1 cellular context compared by ENCODE assay signal in the genomic region with DNA sequence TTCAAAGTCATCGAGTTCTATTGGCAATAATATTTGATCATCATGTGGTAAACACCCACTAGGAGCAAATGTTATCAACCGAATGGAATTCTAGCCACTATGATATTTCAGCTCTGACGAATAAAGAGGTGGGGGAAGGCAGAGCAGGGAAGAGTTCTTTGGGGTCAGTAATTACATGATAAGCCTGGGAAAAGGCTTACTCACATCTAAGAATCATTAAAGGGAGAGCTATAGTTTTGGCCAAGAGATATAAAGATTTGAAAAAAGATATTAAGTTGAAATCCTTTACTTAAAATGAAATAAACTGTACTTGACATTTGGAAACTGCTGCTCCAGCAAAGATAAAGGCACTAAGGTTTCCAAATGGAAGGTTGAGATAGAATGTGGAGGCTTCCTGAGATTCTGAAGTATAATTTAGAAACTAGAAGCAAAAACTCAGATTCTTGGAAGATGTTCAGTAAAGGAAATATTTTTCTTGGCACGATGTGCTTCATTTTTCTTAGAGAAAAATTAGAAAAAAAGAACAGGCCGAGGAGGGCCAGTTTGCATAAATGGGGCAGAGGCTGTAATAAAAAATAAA.
TF ChIP-seq lines count a peak whose summit lies in the region.

No MANE protein-coding gene starts in this region.

TF ChIP-seq in IMR-90, 13 proteins besides CTCF, POLR2A, EP300 and RAD21:
- TF ChIP-seq NFE2L2 (IDR thresholded peaks at IDR 0.05; ENCODE audit: low read depth, low read length) (no peak), MXI1 (IDR thresholded peaks at IDR 0.05; ENCODE audit: borderline replicate concordance, low read depth, low read length) (no peak), ELK1 (IDR thresholded peaks at IDR 0.05; ENCODE audit: borderline replicate concordance, low read depth, low read length) (no peak), SMC3 (IDR thresholded peaks at IDR 0.05; ENCODE audit: low read depth, low read length) (no peak), MAZ (IDR thresholded peaks at IDR 0.05; ENCODE audit: borderline replicate concordance, low read depth, low read length) (no peak), BHLHE40 (IDR thresholded peaks at IDR 0.05; ENCODE audit: low read depth, low read length) (no peak), RCOR1 (IDR thresholded peaks at IDR 0.05; ENCODE audit: insufficient replicate concordance, low read length) (no peak)
